8 cellular contexts compared by ENCODE assay signal in genomic region chr6:37168809-37169457, GRCh38. TPM values are rescaled to one million over a fixed set of nuclear protein-coding genes. Genes with fewer than 3 reads are reported as not detected.
DNase-seq lines count a peak whose midpoint lies in the region; ATAC-seq and TF ChIP-seq lines count a peak whose summit lies in the region.

No MANE protein-coding gene starts in this region.

- TF ChIP-seq POLR2A in vagina (IDR thresholded peaks at IDR 0.05) = no peak

- peak overlapping the region; percentile 93 for H3K27ac ChIP-seq in vagina

- no peak for TF ChIP-seq CTCF in LNCaP clone FGC (IDR thresholded peaks at IDR 0.05; ENCODE audit: control insufficient read depth, extremely low read depth, insufficient read depth)
- no peak for TF ChIP-seq CTCF in natural killer cell (IDR thresholded peaks at IDR 0.05)
- TF ChIP-seq CTCF in vagina (IDR thresholded peaks at IDR 0.05) = no peak

- H3K4me1 Mint-ChIP-seq in natural killer cell = peaks cover 34 to 42% of the 10 kb centered on the region in 2 donors

- peaks cover 22% of the 10 kb centered on the region for H3K4me1 ChIP-seq in vagina

- peak overlapping the region; percentile 88 to 95 for H3K27ac Mint-ChIP-seq in natural killer cell

- DNase-seq in DMS53 treated with DMSO at 0.1 percent for 48 hours (lab: John Stamatoyannopoulos, UW; ENCODE audit: unreplicated experiment) = peak; percentile 26
- DNase-seq in LNCaP clone FGC (ENCODE audit: low read depth) = no peak
- DNase-seq in activated CD4-positive, alpha-beta T cell treated with anti-CD3 and anti-CD28 coated beads, Interleukin-2, amount 50 U/mL, for 1 hour = peak; percentile 20
- no peak for DNase-seq in natural killer cell
- no peak for DNase-seq in vagina (ENCODE audit: extremely low spot score in 2 of 2)
- DNase-seq in effector CD8-positive, alpha-beta T cell (lab: John Stamatoyannopoulos, UW) = no peak
- DNase-seq in NCI-H1436 (lab: John Stamatoyannopoulos, UW) = no peak

- H3K36me3 Mint-ChIP-seq in natural killer cell = peaks cover 17% of the 10 kb centered on the region

- no peaks in the 10 kb centered on the region for H3K9me3 ChIP-seq in vagina

- no peaks in the 10 kb centered on the region for H3K27me3 ChIP-seq in vagina

- ATAC-seq in esophagus mucosa = peak; percentile 3
- ATAC-seq in natural killer cell = no peak

- H3K4me3 ChIP-seq in LNCaP clone FGC (ENCODE audit: low read depth, low read length) (peak overlapping the region; percentile 55), vagina (peak overlapping the region; percentile 59 to 63)

- H3K27me3 Mint-ChIP-seq in natural killer cell (ENCODE audit: low read depth in 2 of 2) = no peaks in the 10 kb centered on the region

- intact Hi-C loops in natural killer cell (cut with micrococcal nuclease) (no loop called here), vagina (cut with DNase I) (loop anchor here (1.0 kb wide), 1 partner anchor 25 kb away; no protein-coding TSS in a partner anchor)

- peak overlapping the region; percentile 90 for H3K4me3 Mint-ChIP-seq in natural killer cell

- H3K36me3 ChIP-seq in vagina = peaks cover 0 to 14% of the 10 kb centered on the region in 2 donors

- no peaks in the 10 kb centered on the region for H3K9me3 Mint-ChIP-seq in natural killer cell

RNA-seq across cellular contexts. Expression of gene PIM1, which starts 1.0 kb away (rescaled TPM):
- 194 TPM for total RNA-seq in esophagus mucosa
- 100 to 1,000 TPM; 188 to 242 (median 215) TPM for total RNA-seq in natural killer cell
- total RNA-seq in vagina = 74.2 TPM

Comparison
In these comparisons a context has a peak if more than half of its experiments do, and no peak if none do; other contexts are left out.
1. DNase-seq: peak in DMS53 treated with DMSO at 0.1 percent for 48 hours (single experiment) and activated CD4-positive, alpha-beta T cell treated with anti-CD3 and anti-CD28 coated beads, Interleukin-2, amount 50 U/mL, for 1 hour (single experiment); none in LNCaP clone FGC (single experiment), natural killer cell (single experiment), vagina (0 of 2), effector CD8-positive, alpha-beta T cell (single experiment) and NCI-H1436 (single experiment).